Comparison of ENCODE assay signal across 12 cellular contexts in the genomic region with DNA sequence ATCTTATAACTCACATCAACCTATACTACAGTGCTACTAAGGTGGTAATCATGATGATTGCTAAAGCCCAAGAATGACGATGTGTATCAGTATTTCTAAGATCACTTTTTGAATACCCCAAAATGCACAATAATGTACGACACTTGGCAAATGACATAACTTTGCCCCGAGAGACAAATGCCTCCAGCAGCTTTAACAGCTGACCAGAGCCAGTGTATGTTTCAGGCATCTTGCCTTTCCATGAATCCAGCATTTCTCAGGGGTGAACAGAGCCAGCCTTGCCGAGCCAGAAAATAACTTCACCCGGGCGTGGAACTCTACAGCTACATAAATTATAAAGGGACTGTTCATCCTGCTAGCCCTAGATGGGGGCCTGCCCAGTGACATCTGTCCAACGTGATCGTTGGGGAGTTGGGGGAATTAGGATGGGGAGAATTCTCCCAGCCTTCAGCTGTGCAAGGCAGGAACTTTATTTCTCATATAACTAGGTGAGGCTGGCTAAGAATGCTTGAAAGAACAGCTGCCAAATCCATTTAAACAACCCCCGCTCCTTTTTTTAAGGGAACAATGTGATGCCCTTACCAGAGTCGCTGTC. TPM values are rescaled to one million over a fixed set of nuclear protein-coding genes. Genes with fewer than 3 reads are reported as not detected.
DNase-seq lines count a peak whose midpoint lies in the region; ATAC-seq and TF ChIP-seq lines count a peak whose summit lies in the region.
"Had no signal": no experiment of that assay in that cellular context is flagged by ENCODE, and none has a peak within 500 bp of the region (broad histone marks: within the 10 kb centered on the region; RNA-seq: fewer than 3 reads in every experiment).

No MANE protein-coding gene starts in this region.

- no peaks in the 10 kb centered on the region for H3K9me3 ChIP-seq in right atrium auricular region
- H3K9me3 ChIP-seq in uterus: no peaks in the 10 kb centered on the region

- no peak for ATAC-seq in left cardiac atrium
- ATAC-seq in HG03460 (IDR thresholded peaks at IDR 0.05; ENCODE audit: unreplicated experiment): no peak
- ATAC-seq in HG02642 (IDR thresholded peaks at IDR 0.05; ENCODE audit: poor library complexity, unreplicated experiment): no peak
- ATAC-seq: HCT116 had no signal

- TF ChIP-seq CTCF in right atrium auricular region (IDR thresholded peaks at IDR 0.05) (no peak), coronary artery (IDR thresholded peaks at IDR 0.05) (no peak), uterus (IDR thresholded peaks at IDR 0.05) (no peak)

- no peak for TF ChIP-seq POLR2A in uterus (IDR thresholded peaks at IDR 0.05)

- DNase-seq in right atrium auricular region (ENCODE audit: low spot score) (peak; percentile 49), left cardiac atrium (no peak), coronary artery (ENCODE audit: low spot score) (no peak), myocyte (ENCODE audit: low read depth) (peak; percentile 64), uterus (no peak), NCI-H345 treated with DMSO at 0.1 percent for 48 hours (lab: John Stamatoyannopoulos, UW; ENCODE audit: unreplicated experiment) (no peak)
- DNase-seq: activated CD8-positive, alpha-beta memory T cell treated with anti-CD3 and anti-CD28 coated beads, Interleukin-2, amount 50 U/mL, for 4 hours; NCI-H1930 had no signal

- H3K27ac ChIP-seq in right atrium auricular region (no peak overlapping the region), coronary artery (peak overlapping the region in 1 of 2 donors; percentile 25), uterus (peak overlapping the region; percentile 69 to 89)

- H3K36me3 ChIP-seq in right atrium auricular region (peaks cover 8% of the 10 kb centered on the region), uterus (no peaks in the 10 kb centered on the region)

- H3K4me1 ChIP-seq in right atrium auricular region (peaks cover 0 to 51% of the 10 kb centered on the region in 2 donors), uterus (peaks cover 0 to 4% of the 10 kb centered on the region in 2 donors)

- H3K27me3 ChIP-seq in right atrium auricular region (no peaks in the 10 kb centered on the region), uterus (no peaks in the 10 kb centered on the region)

- intact Hi-C loops in left cardiac atrium (cut with DNase I) (loop anchor here in 1 of 2 donors (5.0 to 10.0 kb wide), 2 partner anchors 1263 to 1315 kb away; no protein-coding TSS in a partner anchor), uterus (cut with DNase I; ENCODE audit: low total_unique reads) (loop anchor here (5.0 to 10.0 kb wide), 3 partner anchors 1183 to 1895 kb away; no protein-coding TSS in a partner anchor)

- H3K4me3 ChIP-seq in right atrium auricular region: peak overlapping the region; percentile 39 to 56
- H3K4me3 ChIP-seq in coronary artery: peak overlapping the region; percentile 79
- peak overlapping the region; percentile 41 to 76 for H3K4me3 ChIP-seq in uterus

RNA-seq across cellular contexts. Expression of gene IGFBP3, which starts 1.7 kb away (rescaled TPM):
- 100 to 1,000 TPM; 122 to 251 TPM for total RNA-seq in right atrium auricular region
- 10 to 100 TPM; 37.5 to 75.4 TPM for total RNA-seq in left cardiac atrium
- total RNA-seq in myocyte: 184 and 207 TPM in 2 replicates
- polyA plus RNA-seq in myocyte (2012): 3,452 TPM
- total RNA-seq in uterus: 100 to 1,000 TPM; 202 to 345 (median 319) TPM

RNA-seq across cellular contexts. Expression of gene IGFBP1, which starts 31.0 kb away (rescaled TPM):
- total RNA-seq in right atrium auricular region (1 to 10 TPM in 1 of 2 donors, not detected in 1; 1.6 TPM), left cardiac atrium (not detected), myocyte (not detected in 2 replicates), uterus (1 to 10 TPM in 1 of 4 donors, not detected in 3; 1.9 TPM)
- 1.0 TPM for polyA plus RNA-seq in myocyte (2012)
- total RNA-seq: SK-MEL-5 had no signal

RNA-seq across cellular contexts. Expression of gene CCDC201, which starts 46.4 kb away (rescaled TPM):
- not detected for total RNA-seq in right atrium auricular region
- not detected for total RNA-seq in left cardiac atrium
- not detected in 2 replicates for total RNA-seq in myocyte
- not detected for polyA plus RNA-seq in myocyte (2012)
- total RNA-seq in uterus: under 1 TPM in 1 of 4 donors, not detected in 3; 0.21 TPM
- total RNA-seq: SK-MEL-5 had no signal

Comparison
In these comparisons a context has a peak if more than half of its experiments do, and no peak if none do; other contexts are left out.
1. DNase-seq: peak in right atrium auricular region (single experiment) and myocyte (single experiment); none in left cardiac atrium (single experiment), coronary artery (single experiment), uterus (0 of 2) and NCI-H345 treated with DMSO at 0.1 percent for 48 hours (single experiment).
2. H3K27ac ChIP-seq: peak in uterus (2 of 2); none in right atrium auricular region (0 of 2).
3. Peak in every context shown above with its lines, with median percentiles within 50 percentile points of each other: H3K4me3 ChIP-seq.